8 cellular contexts compared by ENCODE assay signal in the genomic region with DNA sequence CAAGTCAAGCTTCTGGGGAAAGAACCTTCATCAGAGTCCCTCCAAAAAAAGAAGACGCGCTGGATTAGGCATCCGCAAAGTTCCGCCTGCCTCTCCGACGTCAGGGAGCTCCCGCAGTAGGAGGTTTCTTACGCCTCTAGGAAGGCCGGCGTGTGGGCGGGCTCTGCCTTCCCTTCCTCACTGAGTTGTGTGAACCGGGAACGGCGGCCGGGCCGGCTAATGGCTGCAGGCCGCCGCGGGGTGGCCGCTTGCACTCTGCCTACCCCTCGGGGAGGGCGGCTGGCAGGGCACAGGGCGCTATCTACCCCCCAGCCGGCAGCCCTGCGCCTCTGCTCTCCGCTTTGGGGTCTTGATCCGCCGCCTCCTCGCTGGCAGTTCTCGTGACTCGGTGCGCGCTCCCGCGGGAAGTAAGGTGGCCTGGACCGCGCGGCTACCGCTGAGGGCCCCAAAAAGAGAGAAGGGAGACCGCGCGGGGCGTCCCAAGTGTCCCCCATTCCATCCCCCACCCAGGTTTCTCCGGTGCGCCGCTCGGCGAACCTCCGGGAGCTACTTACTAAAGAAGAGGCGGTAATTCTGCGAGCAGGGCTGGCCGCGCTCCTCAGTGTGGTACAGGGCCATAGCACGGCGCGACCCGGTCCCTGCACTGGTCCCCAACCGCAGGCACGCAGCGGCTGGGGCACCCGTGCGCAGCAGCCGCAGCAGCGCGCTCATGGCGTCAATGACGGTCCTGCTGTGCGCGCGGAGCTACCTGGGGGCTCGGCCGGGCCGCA. TPM values are rescaled to one million over a fixed set of nuclear protein-coding genes. Genes with fewer than 3 reads are reported as not detected.
DNase-seq lines count a peak whose midpoint lies in the region; ATAC-seq and TF ChIP-seq lines count a peak whose summit lies in the region.

Gene PPA2, minus strand, starts transcription at position 723 of the 770 bp plus-strand sequence. Its CDS starts 12 bp downstream, at position 711.

- TF ChIP-seq CTCF in Panc1 (IDR thresholded peaks at IDR 0.05), result no peak

- BruUV-seq in Panc1 (replicated peaks; lab: Mats Ljungman, UMichigan), result no TSS peak

- H3K9me3 ChIP-seq in HUES6 (ENCODE audit: control insufficient read depth, insufficient read depth, low read depth, low read length), result no peaks in the 10 kb centered on the region
- H3K9me3 ChIP-seq in Panc1 (ENCODE audit: control insufficient read depth, insufficient read depth, low read depth, low read length), result no peaks in the 10 kb centered on the region
- no peaks in the 10 kb centered on the region for H3K9me3 ChIP-seq in esophagus (ENCODE audit: control insufficient read depth in 2 of 2, insufficient read depth in 1 of 2, low read depth in 1 of 2, low read length in 1 of 2)
- no peaks in the 10 kb centered on the region for H3K9me3 ChIP-seq in muscle layer of colon (ENCODE audit: low read length)

- DNase-seq in DMS153 (lab: John Stamatoyannopoulos, UW) (peak; percentile 81), Panc1 (ENCODE audit: low read depth, low spot score) (no peak)
- DNase-seq in activated T-cell treated with anti-CD3 and anti-CD28 coated beads, Interleukin-2, amount 50 U/mL, for 4 hours, result peak; percentile 58
- peak; percentile 38 to 62 for DNase-seq in stimulated activated CD8-positive, alpha-beta memory T cell treated with anti-CD3 and anti-CD28 coated beads, Interleukin-7, amount 100 ng/mL, for 1 hour (ENCODE audit: low read depth in 2 of 2)

- H3K4me1 Mint-ChIP-seq in activated T-cell treated with anti-CD3 and anti-CD28 coated beads, Interleukin-2, amount 50 U/mL, for 4 hours (ENCODE audit: low read depth), result peaks cover 43% of the 10 kb centered on the region

- no peaks in the 10 kb centered on the region for H3K9me3 Mint-ChIP-seq in activated T-cell treated with anti-CD3 and anti-CD28 coated beads, Interleukin-2, amount 50 U/mL, for 4 hours

- CTCF ChIA-PET in Panc1 (lab: Charles Lee), result interaction anchor here (0.9 kb wide), 1 partner anchor 92 kb away, joined by 3 read pairs; no protein-coding TSS in a partner anchor

- peak within 1 kb of the TSS; percentile 99 for H3K4me3 Mint-ChIP-seq in activated T-cell treated with anti-CD3 and anti-CD28 coated beads, Interleukin-2, amount 50 U/mL, for 4 hours

- 0 to 1% methylated on average over 63 to 73 of the region's 73 CpGs for WGBS in esophagus, 2 donors

- H3K27ac ChIP-seq in HUES6 (ENCODE audit: low read depth, low read length) (peak within 1 kb of the TSS; percentile 96), Panc1 (ENCODE audit: low read length) (peak within 1 kb of the TSS; percentile 75), esophagus (ENCODE audit: low read depth in 2 of 2, low read length in 1 of 2) (peak within 1 kb of the TSS; percentile 100), muscle layer of colon (ENCODE audit: low read depth, low read length) (peak within 1 kb of the TSS; percentile 98)

- H3K4me3 ChIP-seq in HUES6 (ENCODE audit: low read depth, low read length) (peak within 1 kb of the TSS; percentile 93), Panc1 (ENCODE audit: low read depth in 2 of 2, low read length in 2 of 2) (peak within 1 kb of the TSS; percentile 75 to 79), esophagus (ENCODE audit: low read depth in 1 of 2, low read length in 2 of 2) (peak within 1 kb of the TSS; percentile 89 to 93), muscle layer of colon (ENCODE audit: low read depth in 1 of 2, low read length in 2 of 2) (peak within 1 kb of the TSS; percentile 76 to 88)

- POLR2A ChIA-PET in Panc1 (lab: Charles Lee), result interaction anchor here (0.7 kb wide), 1 partner anchor 237 kb away, joined by 4 read pairs; no protein-coding TSS in a partner anchor

- peaks cover 10% of the 10 kb centered on the region for H3K36me3 Mint-ChIP-seq in activated T-cell treated with anti-CD3 and anti-CD28 coated beads, Interleukin-2, amount 50 U/mL, for 4 hours (ENCODE audit: insufficient read depth)

- ATAC-seq in GM21447 (IDR thresholded peaks at IDR 0.05; ENCODE audit: unreplicated experiment) (peak; percentile 79), Panc1 (peak; percentile 95)
- ATAC-seq in activated T-cell treated with anti-CD3 and anti-CD28 coated beads, Interleukin-2, amount 50 U/mL, for 4 hours, result peak; percentile 88 to 89

- no peaks in the 10 kb centered on the region for H3K27me3 Mint-ChIP-seq in activated T-cell treated with anti-CD3 and anti-CD28 coated beads, Interleukin-2, amount 50 U/mL, for 4 hours (ENCODE audit: low read depth)

- in situ Hi-C loops in Panc1 (cut with HindIII; ENCODE audit: low pct_unique_long_range_greater_than_20kb, low sequenced_read_pairs), result no loop called here

- H3K27me3 ChIP-seq in HUES6 (ENCODE audit: control insufficient read depth, insufficient read depth, low read length) (peaks cover 17% of the 10 kb centered on the region; the same call in 1 of the 2 replicates), Panc1 (ENCODE audit: control insufficient read depth, insufficient read depth, low read length) (no peaks in the 10 kb centered on the region), esophagus (ENCODE audit: control insufficient read depth in 1 of 2, insufficient read depth in 2 of 2, low read length in 2 of 2) (no peaks in the 10 kb centered on the region), muscle layer of colon (ENCODE audit: control insufficient read depth in 1 of 2, insufficient read depth in 2 of 2, low read length in 2 of 2) (no peaks in the 10 kb centered on the region)

- intact Hi-C loops in Panc1 (cut with micrococcal nuclease; ENCODE audit: unreplicated experiment), result loop anchor here (2.0 kb wide), 1 partner anchor 327 kb away; the partner anchor contains the start of gene TET2

- H3K36me3 ChIP-seq in HUES6 (ENCODE audit: control insufficient read depth, insufficient read depth, low read length) (no peaks in the 10 kb centered on the region), Panc1 (ENCODE audit: control insufficient read depth, insufficient read depth, low read length) (peaks cover 5% of the 10 kb centered on the region; the same call in 1 of the 2 replicates), esophagus (ENCODE audit: control insufficient read depth in 2 of 2, insufficient read depth in 2 of 2, low read length in 1 of 2) (no peaks in the 10 kb centered on the region), muscle layer of colon (ENCODE audit: insufficient read depth, low read length) (no peaks in the 10 kb centered on the region)

- H3K9ac ChIP-seq in HUES6 (ENCODE audit: low read length), result peak within 1 kb of the TSS; percentile 96
- peak within 1 kb of the TSS; percentile 90 for H3K9ac ChIP-seq in muscle layer of colon (ENCODE audit: low read length)

- H3K4me1 ChIP-seq in HUES6 (ENCODE audit: control insufficient read depth, insufficient read depth, low read length), result peaks cover 8% of the 10 kb centered on the region; the same call in 1 of the 2 replicates
- H3K4me1 ChIP-seq in Panc1 (ENCODE audit: control insufficient read depth, insufficient read depth, low read length), result peaks cover 9% of the 10 kb centered on the region
- H3K4me1 ChIP-seq in esophagus (ENCODE audit: control insufficient read depth in 2 of 2, insufficient read depth in 2 of 2, low read length in 1 of 2), result peaks cover 0 to 3% of the 10 kb centered on the region in 2 donors
- peaks cover 19% of the 10 kb centered on the region for H3K4me1 ChIP-seq in muscle layer of colon (ENCODE audit: insufficient read depth, low read length)

RNA-seq across cellular contexts. Expression of gene PPA2, which starts in this region (rescaled TPM):
- total RNA-seq in Panc1 (2021; ENCODE audit: unreplicated experiment), result 54.6 TPM
- polyA plus RNA-seq in Panc1 (2012; ENCODE audit: insufficient read length), result 53.0 TPM
- total RNA-seq in activated T-cell treated with anti-CD3 and anti-CD28 coated beads, Interleukin-2, amount 50 U/mL, for 4 hours, result 100 to 1,000 TPM in 1 of 3 donors, 10 to 100 TPM in 2; 89.1 to 105 (median 91.7) TPM
- polyA plus RNA-seq in esophagus, result 10 to 100 TPM; 50.2 to 86.8 TPM
